Comparison of ENCODE assay signal across 25 cellular contexts in the genomic region with DNA sequence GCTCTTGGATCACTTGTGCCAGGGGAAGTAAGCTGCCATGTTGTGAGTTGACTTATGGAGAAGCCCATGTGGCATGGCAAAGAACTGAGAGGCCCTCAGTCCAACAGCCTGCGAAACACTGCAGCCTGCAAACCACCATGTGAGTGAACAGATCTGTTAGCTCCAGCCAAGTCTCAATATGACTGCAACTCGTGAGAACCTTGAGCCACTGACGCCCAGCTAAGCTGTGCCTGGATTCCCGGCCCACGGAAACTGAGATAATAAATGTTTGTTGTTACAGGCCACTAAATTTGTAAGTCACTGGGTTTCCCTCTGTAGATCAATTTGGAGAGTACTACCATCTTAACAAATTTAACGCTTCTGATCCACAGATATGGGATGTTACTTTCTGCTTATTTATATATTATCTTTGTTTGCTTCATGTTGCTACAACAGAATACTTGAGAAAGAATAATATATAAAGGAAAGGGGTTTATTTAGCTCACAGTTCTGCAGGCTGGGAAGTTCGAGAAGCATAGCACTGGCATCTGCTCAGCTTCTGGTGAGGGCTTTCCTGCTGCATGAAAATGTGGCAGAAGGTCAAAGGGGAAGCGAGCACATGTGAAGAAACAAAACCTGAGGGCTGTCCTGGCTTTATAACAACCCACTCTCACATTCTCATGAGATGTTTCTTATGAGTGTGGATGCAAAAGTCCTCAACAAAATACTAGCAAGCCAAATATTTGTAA. TPM values are rescaled to one million over a fixed set of nuclear protein-coding genes. Genes with fewer than 3 reads are reported as not detected.
DNase-seq lines count a peak whose midpoint lies in the region; ATAC-seq and TF ChIP-seq lines count a peak whose summit lies in the region.
"Had no signal": no experiment of that assay in that cellular context is flagged by ENCODE, and none has a peak within 500 bp of the region (broad histone marks: within the 10 kb centered on the region; RNA-seq: fewer than 3 reads in every experiment).

No MANE protein-coding gene starts in this region.

- H3K27me3 ChIP-seq in brain microvascular endothelial cell (replicated peaks) = no peaks in the 10 kb centered on the region
- no peaks in the 10 kb centered on the region for H3K27me3 ChIP-seq in neuronal stem cell (ENCODE audit: control insufficient read depth in 3 of 3, insufficient read depth in 3 of 3, low read depth in 1 of 3, low read length in 3 of 3)
- H3K27me3 ChIP-seq: cardiac muscle cell had no signal

- no peak for TF ChIP-seq CTCF in GM12865 (IDR thresholded peaks at IDR 0.05; ENCODE audit: insufficient read depth, low read depth, low read length, missing control alignments)
- TF ChIP-seq CTCF in brain microvascular endothelial cell (IDR thresholded peaks at IDR 0.05; ENCODE audit: low read depth, low read length, missing control alignments) = no peak

- H3K14ac ChIP-seq in neuronal stem cell (ENCODE audit: low read length) = no peak overlapping the region

- no peak overlapping the region for H3K27ac ChIP-seq in brain microvascular endothelial cell
- H3K27ac ChIP-seq in neuronal stem cell (replicated peaks; ENCODE audit: low read length) = no peak overlapping the region
- H3K27ac ChIP-seq: cardiac muscle cell, heart right ventricle, uterus had no signal

- peaks cover 0 to 7% of the 10 kb centered on the region in 2 donors for H3K9me3 ChIP-seq in neuronal stem cell (replicated peaks in 1 of 2; ENCODE audit: control insufficient read depth in 2 of 2, insufficient read depth in 1 of 2, low read depth in 1 of 2, low read length in 2 of 2)
- H3K9me3 ChIP-seq: HAP-1, uterus had no signal

- no peaks in the 10 kb centered on the region for H3K4me1 ChIP-seq in neuronal stem cell (ENCODE audit: control insufficient read depth in 2 of 2, insufficient read depth in 1 of 2, low read depth in 1 of 2, low read length in 2 of 2)
- H3K4me1 ChIP-seq: HAP-1, uterus had no signal

- H2BK12ac ChIP-seq in neuronal stem cell (ENCODE audit: low read length) = no peak overlapping the region

- H2AK5ac ChIP-seq in neuronal stem cell (ENCODE audit: low read depth, low read length) = no peak overlapping the region

- no peak overlapping the region for H3K4ac ChIP-seq in neuronal stem cell (ENCODE audit: low read length)

- no peak overlapping the region for H3K4me2 ChIP-seq in neuronal stem cell (ENCODE audit: insufficient read depth, low read length, poor library complexity, severe bottlenecking)

- no peak overlapping the region for H2BK15ac ChIP-seq in neuronal stem cell (ENCODE audit: low read length)

- H3K23ac ChIP-seq in neuronal stem cell (ENCODE audit: low read depth, low read length, poor library complexity) = no peak overlapping the region

- peak; percentile 93 for DNase-seq in GM12865 (ENCODE audit: low read depth)
- peak; percentile 42 for DNase-seq in brain microvascular endothelial cell
- DNase-seq in neuronal stem cell (ENCODE audit: low spot score) = no peak
- DNase-seq in NCI-H2081 (lab: John Stamatoyannopoulos, UW) = no peak
- no peak for DNase-seq in OCI-M1 (lab: John Stamatoyannopoulos, UW)
- DNase-seq: activated B cell treated with CpG ODN at 0.5 μM for 24 hours; activated CD4-positive, alpha-beta memory T cell treated with anti-CD3 and anti-CD28 coated beads, Interleukin-2, amount 10 ng/mL, durations not matched to agents 7 days and 5 days; activated naive CD4-positive, alpha-beta T cell treated with anti-CD3 and anti-CD28 coated beads for 36 hours; amygdala; CD4-positive, CD25-positive, alpha-beta regulatory T cell; DMS 273 treated with DMSO at 0.1 percent for 48 hours; heart right ventricle; KG1; midbrain; NCI-H2171 treated with DMSO at 0.1 percent for 48 hours; NCI-H69; substantia nigra; T-helper 9 cell; uterus had no signal

- no peak overlapping the region for H4K8ac ChIP-seq in neuronal stem cell (ENCODE audit: low read depth, low read length)

- no peak overlapping the region for H4K91ac ChIP-seq in neuronal stem cell (ENCODE audit: low read depth, low read length, poor library complexity)

- no CpG with 5 or more reads among the region's 8 CpGs for WGBS in neuronal stem cell (ENCODE audit: extremely low coverage in 2 of 2, insufficient read length in 2 of 2, insufficient replicate concordance in 1 of 2), 2 donors

- peak; percentile 57 for ATAC-seq in GM19455 (IDR thresholded peaks at IDR 0.05; ENCODE audit: unreplicated experiment)
- ATAC-seq in HG02840 (IDR thresholded peaks at IDR 0.05; ENCODE audit: low FRiP score, unreplicated experiment) = no peak
- ATAC-seq: heart right ventricle; left lobe of liver; natural killer cell treated with Interleukin-12 subunit alpha and Interleukin-12 subunit beta and Interleukin-15 and Interleukin-18, amount 100 ng/mL, for 72 hours had no signal

- H3K4me3 ChIP-seq in GM12865 (ENCODE audit: low read depth, low read length) (peak overlapping the region; percentile 26), brain microvascular endothelial cell (ENCODE audit: low read depth, low read length) (no peak overlapping the region), neuronal stem cell (ENCODE audit: low read length in 2 of 2) (no peak overlapping the region)
- H3K4me3 ChIP-seq: cardiac muscle cell, HAP-1, heart right ventricle, uterus had no signal

- H2AFZ ChIP-seq in neuronal stem cell (ENCODE audit: low read length) = no peak overlapping the region

- H3K36me3 ChIP-seq in brain microvascular endothelial cell (replicated peaks) (no peaks in the 10 kb centered on the region), neuronal stem cell (replicated peaks in 1 of 2; ENCODE audit: control insufficient read depth in 2 of 2, insufficient read depth in 2 of 2, low read length in 2 of 2) (no peaks in the 10 kb centered on the region)
- H3K36me3 ChIP-seq: cardiac muscle cell, HAP-1, heart right ventricle, uterus had no signal

- H3K9ac ChIP-seq in neuronal stem cell (ENCODE audit: low read depth, low read length, poor library complexity) = no peak overlapping the region

- H2BK120ac ChIP-seq in neuronal stem cell (ENCODE audit: low read depth, low read length) = no peak overlapping the region

- no peaks in the 10 kb centered on the region for H3K79me1 ChIP-seq in neuronal stem cell (ENCODE audit: low read depth, low read length)

- in situ Hi-C loops in brain microvascular endothelial cell (cut with HindIII; ENCODE audit: low pct_ligation_motif_present, low sequenced_read_pairs) = no loop called here

- no peak overlapping the region for H2BK5ac ChIP-seq in neuronal stem cell (ENCODE audit: low read length)

- peak overlapping the region; percentile 27 for H3K18ac ChIP-seq in neuronal stem cell (ENCODE audit: low read length)

RNA-seq across cellular contexts. Expression of gene ATP2A3, which starts 29.4 kb away (rescaled TPM):
- 1.7 TPM for polyA plus RNA-seq in neuronal stem cell (2013, experiment 1 of 2)
- 2.6 TPM for polyA plus RNA-seq in neuronal stem cell (2013, experiment 2 of 2)

Comparison
In these comparisons a context has a peak if more than half of its experiments do, and no peak if none do; other contexts are left out.
1. DNase-seq: peak in GM12865 (single experiment) and brain microvascular endothelial cell (single experiment); none in neuronal stem cell (single experiment), NCI-H2081 (0 of 2) and OCI-M1 (single experiment).